In genomic region chr11:3885855-3886254, GRCh38 we compare ENCODE assay signal across 28 cellular contexts. TPM values are rescaled to one million over a fixed set of nuclear protein-coding genes. Genes with fewer than 3 reads are reported as not detected.
DNase-seq lines count a peak whose midpoint lies in the region; ATAC-seq, FAIRE-seq and TF ChIP-seq lines count a peak whose summit lies in the region.
"Had no signal": no experiment of that assay in that cellular context is flagged by ENCODE, and none has a peak within 500 bp of the region (broad histone marks: within the 10 kb centered on the region; RNA-seq: fewer than 3 reads in every experiment).

No MANE protein-coding gene starts in this region.

- H3K4me1 ChIP-seq in Panc1 (ENCODE audit: control insufficient read depth, insufficient read depth, low read length) = peaks cover 10% of the 10 kb centered on the region
- H3K4me1 ChIP-seq in endothelial cell of umbilical vein (ENCODE audit: control insufficient read depth, extremely low read depth, insufficient read depth, low read length) = peaks cover 14% of the 10 kb centered on the region

- no peaks in the 10 kb centered on the region for H4K20me1 ChIP-seq in endothelial cell of umbilical vein (replicated peaks; ENCODE audit: control insufficient read depth, extremely low read depth, insufficient read depth, low read length)

- H3K36me3 Mint-ChIP-seq in activated naive CD4-positive, alpha-beta T cell treated with anti-CD3 and anti-CD28 coated beads, Interleukin-2, amount 50 U/mL, for 24 hours = no peaks in the 10 kb centered on the region
- no peaks in the 10 kb centered on the region for H3K36me3 Mint-ChIP-seq in activated naive CD4-positive, alpha-beta T cell treated with anti-CD3 and anti-CD28 coated beads, Interleukin-2, amount 50 U/mL, for 72 hours
- H3K36me3 Mint-ChIP-seq in activated naive CD4-positive, alpha-beta T cell treated with anti-CD3 and anti-CD28 coated beads, Interleukin-2, amount 10 ng/mL, durations not matched to agents 7 days and 5 days = peaks cover 15% of the 10 kb centered on the region
- H3K36me3 Mint-ChIP-seq: natural killer cell had no signal

- peaks cover 8% of the 10 kb centered on the region for H3K79me2 ChIP-seq in endothelial cell of umbilical vein (ENCODE audit: control insufficient read depth, insufficient read depth, low read length)

- H3K36me3 ChIP-seq in Panc1 (ENCODE audit: control insufficient read depth, insufficient read depth, low read length) (no peaks in the 10 kb centered on the region), endothelial cell of umbilical vein (ENCODE audit: control insufficient read depth in 2 of 2, extremely low read depth in 1 of 2, insufficient read depth in 2 of 2, low read length in 2 of 2) (no peaks in the 10 kb centered on the region)
- H3K36me3 ChIP-seq: ascending aorta, left lung, right atrium auricular region had no signal

- H3K27ac Mint-ChIP-seq in activated naive CD4-positive, alpha-beta T cell treated with anti-CD3 and anti-CD28 coated beads, Interleukin-2, amount 50 U/mL, for 24 hours = peak overlapping the region; percentile 70
- H3K27ac Mint-ChIP-seq in activated naive CD4-positive, alpha-beta T cell treated with anti-CD3 and anti-CD28 coated beads, Interleukin-2, amount 50 U/mL, for 72 hours = peak overlapping the region in 1 of 2 donors; percentile 38
- H3K27ac Mint-ChIP-seq in activated naive CD4-positive, alpha-beta T cell treated with anti-CD3 and anti-CD28 coated beads, Interleukin-2, amount 10 ng/mL, durations not matched to agents 7 days and 5 days = no peak overlapping the region
- H3K27ac Mint-ChIP-seq: activated CD4-positive, alpha-beta T cell treated with anti-CD3 and anti-CD28 coated beads, Interleukin-2, amount 10 ng/mL, durations not matched to agents 7 days and 5 days; stimulated activated naive CD8-positive, alpha-beta T cell treated with anti-CD3 and anti-CD28 coated beads, Interleukin-15, Interleukin-2, amounts not matched to agents 100 ng/mL and 50 ng/mL, for 24 hours had no signal

- H3K4me3 Mint-ChIP-seq in activated naive CD4-positive, alpha-beta T cell treated with anti-CD3 and anti-CD28 coated beads, Interleukin-2, amount 50 U/mL, for 24 hours = no peak overlapping the region
- H3K4me3 Mint-ChIP-seq in activated naive CD4-positive, alpha-beta T cell treated with anti-CD3 and anti-CD28 coated beads, Interleukin-2, amount 10 ng/mL, durations not matched to agents 7 days and 5 days = no peak overlapping the region
- H3K4me3 Mint-ChIP-seq: activated CD4-positive, alpha-beta T cell treated with anti-CD3 and anti-CD28 coated beads, Interleukin-2, amount 10 ng/mL, durations not matched to agents 7 days and 5 days; natural killer cell; stimulated activated naive CD8-positive, alpha-beta T cell treated with anti-CD3 and anti-CD28 coated beads, Interleukin-15, Interleukin-2, amounts not matched to agents 100 ng/mL and 50 ng/mL, for 24 hours had no signal

- peak overlapping the region; percentile 28 for H3K4me2 ChIP-seq in endothelial cell of umbilical vein (ENCODE audit: insufficient read depth, low read length)

- TF ChIP-seq CTCF in Panc1 (IDR thresholded peaks at IDR 0.05) (no peak), endothelial cell of umbilical vein (IDR thresholded peaks at IDR 0.05; ENCODE audit: extremely low read depth in 1 of 2, insufficient read depth in 1 of 2, low read depth in 1 of 2, low read length in 2 of 2) (no peak)

- no peaks in the 10 kb centered on the region for H3K9me3 ChIP-seq in Panc1 (ENCODE audit: control insufficient read depth, insufficient read depth, low read depth, low read length)
- no peaks in the 10 kb centered on the region for H3K9me3 ChIP-seq in endothelial cell of umbilical vein (replicated peaks; ENCODE audit: control insufficient read depth, insufficient read depth, low read length)
- H3K9me3 ChIP-seq: ascending aorta, left lung, right atrium auricular region had no signal

- H2AFZ ChIP-seq in endothelial cell of umbilical vein (ENCODE audit: low read depth, low read length) = no peak overlapping the region

- H3K27ac ChIP-seq in Panc1 (ENCODE audit: low read length) (peak overlapping the region; percentile 9; the same call in 1 of the 2 replicates), endothelial cell of umbilical vein (ENCODE audit: insufficient read depth, low read depth, low read length) (no peak overlapping the region)
- H3K27ac ChIP-seq: ascending aorta, epithelial cell of prostate, left lung, right atrium auricular region, SK-N-MC had no signal

- no peak for DNase-seq in activated naive CD4-positive, alpha-beta T cell treated with anti-CD3 and anti-CD28 coated beads, Interleukin-2, amount 50 U/mL, for 72 hours (ENCODE audit: low spot score in 2 of 2)
- DNase-seq in Panc1 (ENCODE audit: low read depth, low spot score) (no peak), endothelial cell of umbilical vein (ENCODE audit: low read depth, low spot score) (peak; percentile 46), G401 (ENCODE audit: low spot score) (no peak)
- no peak for DNase-seq in activated naive CD4-positive, alpha-beta T cell treated with anti-CD3 and anti-CD28 coated beads, Interleukin-2, amount 10 ng/mL, durations not matched to agents 7 days and 5 days
- DNase-seq: 8988T; activated CD4-positive, alpha-beta T cell treated with anti-CD3 and anti-CD28 coated beads, Interleukin-2, amount 10 ng/mL, durations not matched to agents 7 days and 5 days; activated naive CD4-positive, alpha-beta T cell treated with anti-CD3 and anti-CD28 coated beads, Interleukin-2, amount 50 U/mL, for 16 hours; cerebellar nuclear complex; COR-L47; HCEC 1CT; left lung; midbrain; natural killer cell; NCI-H1092; NCI-H1930; NCI-H526 treated with DMSO at 0.1 percent for 48 hours; RPMI8226 had no signal

- H3K4me3 ChIP-seq in Panc1 (ENCODE audit: low read depth in 2 of 2, low read length in 2 of 2) (no peak overlapping the region), endothelial cell of umbilical vein (replicated peaks in 1 of 3; ENCODE audit: insufficient read depth in 1 of 3, low read depth in 1 of 3, low read length in 3 of 3) (peak overlapping the region in 1 of 3 experiments; percentile 12)
- H3K4me3 ChIP-seq: ascending aorta, left lung, right atrium auricular region, SK-N-MC had no signal

- no peaks in the 10 kb centered on the region for H3K9me1 ChIP-seq in endothelial cell of umbilical vein (replicated peaks; ENCODE audit: control insufficient read depth, extremely low read depth, insufficient read depth, low read length)

- intact Hi-C loops in Panc1 (cut with micrococcal nuclease; ENCODE audit: unreplicated experiment) = no loop called here
- intact Hi-C loops in endothelial cell of umbilical vein (cut with micrococcal nuclease) = no loop called here

- dilution Hi-C loops in endothelial cell of umbilical vein (cut with MboI; ENCODE audit: extremely low pct_ligation_motif_present, low sequenced_read_pairs) = no loop called here

- CTCF ChIA-PET in Panc1 (lab: Charles Lee) = no interaction called here
- CTCF ChIA-PET in endothelial cell of umbilical vein (lab: Charles Lee) = interaction anchor here (0.6 to 1.6 kb wide), 2 partner anchors 31 to 45 kb away, joined by 3 to 10 read pairs; partner anchors contain the start of gene STIM1
- CTCF ChIA-PET in activated naive CD4-positive, alpha-beta T cell treated with anti-CD3 and anti-CD28 coated beads, Interleukin-2, amount 10 ng/mL, durations not matched to agents 7 days and 5 days (lab: Charles Lee) = interaction anchor here (1.2 kb wide), 1 partner anchor 9 kb away, joined by 3 read pairs; no protein-coding TSS in a partner anchor

- no TSS peak for BruUV-seq in Panc1 (replicated peaks; lab: Mats Ljungman, UMichigan)
- BruUV-seq in endothelial cell of umbilical vein (replicated peaks; lab: Mats Ljungman, UMichigan) = no TSS peak

- H3K27me3 ChIP-seq in Panc1 (ENCODE audit: control insufficient read depth, insufficient read depth, low read length) (no peaks in the 10 kb centered on the region), endothelial cell of umbilical vein (ENCODE audit: control insufficient read depth in 2 of 2, insufficient read depth in 2 of 2, low read length in 2 of 2) (no peaks in the 10 kb centered on the region)
- H3K27me3 ChIP-seq: ascending aorta, left lung, right atrium auricular region had no signal

- no peak overlapping the region for H3K9ac ChIP-seq in endothelial cell of umbilical vein (replicated peaks; ENCODE audit: extremely low read depth, insufficient read depth, low read length)

- in situ Hi-C loops in Panc1 (cut with HindIII; ENCODE audit: low pct_unique_long_range_greater_than_20kb, low sequenced_read_pairs) = no loop called here
- in situ Hi-C loops in G401 (cut with HindIII; ENCODE audit: low sequenced_read_pairs) = no loop called here

- H3K9me3 Mint-ChIP-seq in activated naive CD4-positive, alpha-beta T cell treated with anti-CD3 and anti-CD28 coated beads, Interleukin-2, amount 50 U/mL, for 24 hours = no peaks in the 10 kb centered on the region
- H3K9me3 Mint-ChIP-seq in activated naive CD4-positive, alpha-beta T cell treated with anti-CD3 and anti-CD28 coated beads, Interleukin-2, amount 50 U/mL, for 72 hours = no peaks in the 10 kb centered on the region
- H3K9me3 Mint-ChIP-seq in activated naive CD4-positive, alpha-beta T cell treated with anti-CD3 and anti-CD28 coated beads, Interleukin-2, amount 10 ng/mL, durations not matched to agents 7 days and 5 days = no peaks in the 10 kb centered on the region
- H3K9me3 Mint-ChIP-seq: activated CD4-positive, alpha-beta T cell treated with anti-CD3 and anti-CD28 coated beads, Interleukin-2, amount 10 ng/mL, durations not matched to agents 7 days and 5 days; natural killer cell; stimulated activated naive CD8-positive, alpha-beta T cell treated with anti-CD3 and anti-CD28 coated beads, Interleukin-15, Interleukin-2, amounts not matched to agents 100 ng/mL and 50 ng/mL, for 24 hours had no signal

- H3K4me1 Mint-ChIP-seq in activated naive CD4-positive, alpha-beta T cell treated with anti-CD3 and anti-CD28 coated beads, Interleukin-2, amount 50 U/mL, for 24 hours = peaks cover 71% of the 10 kb centered on the region
- H3K4me1 Mint-ChIP-seq in activated naive CD4-positive, alpha-beta T cell treated with anti-CD3 and anti-CD28 coated beads, Interleukin-2, amount 10 ng/mL, durations not matched to agents 7 days and 5 days = peaks cover 43% of the 10 kb centered on the region

- POLR2A ChIA-PET in Panc1 (lab: Charles Lee) (no interaction called here), endothelial cell of umbilical vein (lab: Charles Lee) (no interaction called here)

- peak; percentile 89 for FAIRE-seq in endothelial cell of umbilical vein (lab: Jason Lieb, UNC)
- FAIRE-seq: GM12892, HepG2 had no signal

- TF ChIP-seq POLR2A in endothelial cell of umbilical vein (IDR thresholded peaks at IDR 0.05; ENCODE audit: low read depth, low read length) = no peak

- no peaks in the 10 kb centered on the region for H3K27me3 Mint-ChIP-seq in activated naive CD4-positive, alpha-beta T cell treated with anti-CD3 and anti-CD28 coated beads, Interleukin-2, amount 50 U/mL, for 24 hours
- no peaks in the 10 kb centered on the region for H3K27me3 Mint-ChIP-seq in activated naive CD4-positive, alpha-beta T cell treated with anti-CD3 and anti-CD28 coated beads, Interleukin-2, amount 10 ng/mL, durations not matched to agents 7 days and 5 days
- H3K27me3 Mint-ChIP-seq: activated CD4-positive, alpha-beta T cell treated with anti-CD3 and anti-CD28 coated beads, Interleukin-2, amount 10 ng/mL, durations not matched to agents 7 days and 5 days; stimulated activated naive CD8-positive, alpha-beta T cell treated with anti-CD3 and anti-CD28 coated beads, Interleukin-15, Interleukin-2, amounts not matched to agents 100 ng/mL and 50 ng/mL, for 24 hours had no signal

- no peak for ATAC-seq in activated naive CD4-positive, alpha-beta T cell treated with anti-CD3 and anti-CD28 coated beads, Interleukin-2, amount 50 U/mL, for 72 hours
- no peak for ATAC-seq in Panc1
- ATAC-seq in GM21576 (IDR thresholded peaks at IDR 0.05; ENCODE audit: unreplicated experiment) = no peak
- ATAC-seq in GM18873 (IDR thresholded peaks at IDR 0.05; ENCODE audit: low FRiP score, unreplicated experiment) = no peak
- ATAC-seq: HepG2, left lung, natural killer cell had no signal

RNA-seq across cellular contexts. Expression of gene STIM1, which starts 30.4 kb away (rescaled TPM):
- 10 to 100 TPM; 75.8 to 88.8 TPM for total RNA-seq in activated naive CD4-positive, alpha-beta T cell treated with anti-CD3 and anti-CD28 coated beads, Interleukin-2, amount 50 U/mL, for 72 hours
- 93.6 TPM for total RNA-seq in Panc1 (2021; ENCODE audit: unreplicated experiment)
- 82.7 TPM for polyA plus RNA-seq in Panc1 (2012; ENCODE audit: insufficient read length)
- 30.9 and 32.7 TPM in 2 replicates for total RNA-seq in endothelial cell of umbilical vein
- polyA plus RNA-seq in endothelial cell of umbilical vein = 33.4 and 34.2 TPM in 2 replicates
- polyA plus RNA-seq in endothelial cell of umbilical vein (2011; cell fraction: cytosol; rRNA removed) = 21.5 and 23.9 TPM in 2 replicates
- 37.3 and 43.2 TPM in 2 replicates for polyA plus RNA-seq in endothelial cell of umbilical vein (2011; cell fraction: nucleus; rRNA removed)
- polyA plus RNA-seq in endothelial cell of umbilical vein (2012) = 35.8 and 44.4 TPM in 2 replicates
- 82.2 and 113 TPM in 2 replicates for polyA minus RNA-seq in endothelial cell of umbilical vein
- polyA minus RNA-seq in endothelial cell of umbilical vein (2011; cell fraction: cytosol; rRNA and poly(A)+ RNA removed) = 20.8 TPM
- polyA minus RNA-seq in endothelial cell of umbilical vein (2011; cell fraction: nucleus; rRNA and poly(A)+ RNA removed) = 33.8 and 38.6 TPM in 2 replicates
- 15.4 and 28.2 TPM in 2 replicates for total RNA-seq in G401 (2014; rRNA removed; shearing (Covaris generic))

RNA-seq across cellular contexts. Expression of gene RHOG, which starts 45.1 kb away (rescaled TPM):
- total RNA-seq in activated naive CD4-positive, alpha-beta T cell treated with anti-CD3 and anti-CD28 coated beads, Interleukin-2, amount 50 U/mL, for 72 hours = 100 to 1,000 TPM; 109 to 154 TPM
- total RNA-seq in Panc1 (2021; ENCODE audit: unreplicated experiment) (156 TPM), endothelial cell of umbilical vein (59.6 and 69.0 TPM in 2 replicates)
- polyA plus RNA-seq in Panc1 (2012; ENCODE audit: insufficient read length) = 219 TPM
- polyA plus RNA-seq in endothelial cell of umbilical vein = 119 and 155 TPM in 2 replicates
- polyA plus RNA-seq in endothelial cell of umbilical vein (2011; cell fraction: cytosol; rRNA removed) = 82.0 and 106 TPM in 2 replicates
- 26.6 and 28.3 TPM in 2 replicates for polyA plus RNA-seq in endothelial cell of umbilical vein (2011; cell fraction: nucleus; rRNA removed)
- polyA plus RNA-seq in endothelial cell of umbilical vein (2012) = 74.2 and 86.1 TPM in 2 replicates
- 102 and 128 TPM in 2 replicates for polyA minus RNA-seq in endothelial cell of umbilical vein
- 58.3 TPM for polyA minus RNA-seq in endothelial cell of umbilical vein (2011; cell fraction: cytosol; rRNA and poly(A)+ RNA removed)
- 23.6 and 25.4 TPM in 2 replicates for polyA minus RNA-seq in endothelial cell of umbilical vein (2011; cell fraction: nucleus; rRNA and poly(A)+ RNA removed)
- 8.3 and 12.0 TPM in 2 replicates for total RNA-seq in G401 (2014; rRNA removed; shearing (Covaris generic))
